Comparison of ENCODE assay signal across 14 cellular contexts in genomic region chr6:130138909-130139242, GRCh38.
DNase-seq lines count a peak whose midpoint lies in the region; ATAC-seq and TF ChIP-seq lines count a peak whose summit lies in the region.
"Had no signal": no experiment of that assay in that cellular context is flagged by ENCODE, and none has a peak within 500 bp of the region (broad histone marks: within the 10 kb centered on the region; RNA-seq: fewer than 3 reads in every experiment).

No MANE protein-coding gene starts in this region.

- no peaks in the 10 kb centered on the region for H3K27me3 Mint-ChIP-seq in activated naive CD4-positive, alpha-beta T cell treated with anti-CD3 and anti-CD28 coated beads for 36 hours (ENCODE audit: low read depth)
- no peaks in the 10 kb centered on the region for H3K27me3 Mint-ChIP-seq in natural killer cell (ENCODE audit: low read depth in 2 of 2)

- no peaks in the 10 kb centered on the region for H3K9me3 Mint-ChIP-seq in activated naive CD4-positive, alpha-beta T cell treated with anti-CD3 and anti-CD28 coated beads for 36 hours
- H3K9me3 Mint-ChIP-seq in natural killer cell: peaks cover 0 to 3% of the 10 kb centered on the region in 2 donors

- peak overlapping the region; percentile 55 for H3K4me3 Mint-ChIP-seq in activated naive CD4-positive, alpha-beta T cell treated with anti-CD3 and anti-CD28 coated beads for 36 hours
- H3K4me3 Mint-ChIP-seq in natural killer cell: peak overlapping the region; percentile 79

- intact Hi-C loops in activated naive CD4-positive, alpha-beta T cell treated with anti-CD3 and anti-CD28 coated beads for 36 hours (cut with micrococcal nuclease): loop anchor here (1.0 to 5.0 kb wide), 4 partner anchors 49 to 373 kb away; partner anchors contain the start of gene TMEM200A
- intact Hi-C loops in natural killer cell (cut with micrococcal nuclease): loop anchor here (10.0 kb wide), 1 partner anchor 64 kb away; no protein-coding TSS in a partner anchor
- intact Hi-C loops in left ventricle myocardium superior (cut with micrococcal nuclease): no loop called here

- ATAC-seq in GM21723 (IDR thresholded peaks at IDR 0.05; ENCODE audit: unreplicated experiment): peak; percentile 45
- peak; percentile 21 for ATAC-seq in HG03469 (IDR thresholded peaks at IDR 0.05; ENCODE audit: unreplicated experiment)
- peak in 1 of 3 donors; percentile 17 for ATAC-seq in natural killer cell
- no peak for ATAC-seq in left ventricle myocardium superior
- ATAC-seq: heart right ventricle had no signal

- no peak for TF ChIP-seq CTCF in natural killer cell (IDR thresholded peaks at IDR 0.05)

- CTCF ChIA-PET in activated naive CD4-positive, alpha-beta T cell treated with anti-CD3 and anti-CD28 coated beads for 36 hours (lab: Charles Lee): no interaction called here

- H3K36me3 Mint-ChIP-seq in activated naive CD4-positive, alpha-beta T cell treated with anti-CD3 and anti-CD28 coated beads for 36 hours (ENCODE audit: low read depth): peaks cover 11% of the 10 kb centered on the region
- H3K36me3 Mint-ChIP-seq in natural killer cell: peaks cover 31% of the 10 kb centered on the region

- no peak for DNase-seq in activated naive CD4-positive, alpha-beta T cell treated with anti-CD3 and anti-CD28 coated beads for 36 hours
- no peak for DNase-seq in activated naive CD4-positive, alpha-beta T cell treated with anti-CD3 and anti-CD28 coated beads, Interleukin-2, amount 50 U/mL, for 16 hours
- DNase-seq in natural killer cell (no peak), left ventricle myocardium superior (no peak), NCI-H2196 treated with DMSO at 0.1 percent for 48 hours (lab: John Stamatoyannopoulos, UW; ENCODE audit: unreplicated experiment) (no peak), NCI-H2107 treated with DMSO at 0.1 percent for 48 hours (lab: John Stamatoyannopoulos, UW; ENCODE audit: unreplicated experiment) (no peak)
- DNase-seq: activated CD8-positive, alpha-beta memory T cell treated with anti-CD3 and anti-CD28 coated beads, Interleukin-2, amount 50 U/mL, for 4 hours; heart right ventricle; left ventricle myocardium inferior; NCI-H1105 treated with DMSO at 0.1 percent for 48 hours; stimulated activated CD4-positive, alpha-beta T cell treated with anti-CD3 and anti-CD28 coated beads, Interleukin-12 subunit alpha, Interleukin-12 subunit beta, amount 100 ng/mL, for 4 hours; uterus had no signal

- H3K27ac Mint-ChIP-seq in activated naive CD4-positive, alpha-beta T cell treated with anti-CD3 and anti-CD28 coated beads for 36 hours: peak overlapping the region; percentile 84
- H3K27ac Mint-ChIP-seq in natural killer cell: peak overlapping the region; percentile 93 to 94

- peaks cover 51% of the 10 kb centered on the region for H3K4me1 Mint-ChIP-seq in activated naive CD4-positive, alpha-beta T cell treated with anti-CD3 and anti-CD28 coated beads for 36 hours (ENCODE audit: low read depth)
- peaks cover 60 to 73% of the 10 kb centered on the region in 2 donors for H3K4me1 Mint-ChIP-seq in natural killer cell
